ENCODE assay signal across 21 cellular contexts in genomic region chr12:57853864-57854556, GRCh38. TPM values are rescaled to one million over a fixed set of nuclear protein-coding genes. Genes with fewer than 3 reads are reported as not detected.
DNase-seq lines count a peak whose midpoint lies in the region; ATAC-seq and TF ChIP-seq lines count a peak whose summit lies in the region.
"Had no signal": no experiment of that assay in that cellular context is flagged by ENCODE, and none has a peak within 500 bp of the region (broad histone marks: within the 10 kb centered on the region; RNA-seq: fewer than 3 reads in every experiment).

No MANE protein-coding gene starts in this region.

- BruUV-seq in PC-3 (replicated peaks; lab: Mats Ljungman, UMichigan), result no TSS peak

- no peak for DNase-seq in activated CD4-positive, alpha-beta T cell treated with anti-CD3 and anti-CD28 coated beads for 36 hours
- no peak for DNase-seq in activated CD4-positive, alpha-beta T cell treated with anti-CD3 and anti-CD28 coated beads, Interleukin-2, amount 50 U/mL, for 4 hours
- DNase-seq in PC-3 (peak; percentile 21), NCI-H1436 treated with DMSO at 0.1 percent for 48 hours (lab: John Stamatoyannopoulos, UW) (no peak)
- no peak for DNase-seq in stimulated activated naive CD8-positive, alpha-beta T cell treated with anti-CD3 and anti-CD28 coated beads, Interleukin-15, amount 100 ng/mL, for 72 hours
- DNase-seq in CD8-positive, alpha-beta T cell, result no peak
- DNase-seq: activated CD4-positive, alpha-beta T cell treated with anti-CD3 and anti-CD28 coated beads, Interleukin-2, amount 10 ng/mL, durations not matched to agents 7 days and 5 days; activated T-cell treated with anti-CD3 and anti-CD28 coated beads, Interleukin-2, amount 50 U/mL, for 1 hour; C1 segment of cervical spinal cord; cerebellar nuclear complex; effector memory CD8-positive, alpha-beta T cell; mucosa of descending colon; NCI-H1105 treated with DMSO at 0.1 percent for 48 hours; NCI-H748 treated with DMSO at 0.1 percent for 48 hours; OCI-M1; T1000 had no signal

- no peaks in the 10 kb centered on the region for H3K4me1 ChIP-seq in PC-3 (ENCODE audit: insufficient read depth, low read length)
- H3K4me1 ChIP-seq in gastroesophageal sphincter, result peaks cover 0 to 35% (median 16%) of the 10 kb centered on the region in 3 donors
- H3K4me1 ChIP-seq in CD8-positive, alpha-beta T cell (ENCODE audit: insufficient read depth, low read length), result peaks cover 16% of the 10 kb centered on the region
- H3K4me1 ChIP-seq: HAP-1 had no signal

- H3K27ac Mint-ChIP-seq in activated CD4-positive, alpha-beta T cell treated with anti-CD3 and anti-CD28 coated beads for 36 hours, result no peak overlapping the region
- H3K27ac Mint-ChIP-seq in stimulated activated naive CD8-positive, alpha-beta T cell treated with anti-CD3 and anti-CD28 coated beads, Interleukin-15, amount 100 ng/mL, for 72 hours, result no peak overlapping the region
- no peak overlapping the region for H3K27ac Mint-ChIP-seq in CD8-positive, alpha-beta T cell
- H3K27ac Mint-ChIP-seq: activated CD4-positive, alpha-beta T cell treated with anti-CD3 and anti-CD28 coated beads, Interleukin-2, amount 10 ng/mL, durations not matched to agents 7 days and 5 days; effector memory CD8-positive, alpha-beta T cell had no signal

- H3K27me3 ChIP-seq in PC-3 (ENCODE audit: low read length), result no peaks in the 10 kb centered on the region
- no peaks in the 10 kb centered on the region for H3K27me3 ChIP-seq in gastroesophageal sphincter
- H3K27me3 ChIP-seq in CD8-positive, alpha-beta T cell (ENCODE audit: insufficient read depth, low read length), result no peaks in the 10 kb centered on the region

- TF ChIP-seq CTCF in PC-3 (conservative IDR thresholded peaks at IDR 0.05; ENCODE audit: low read depth, low read length), result no peak
- TF ChIP-seq CTCF in gastroesophageal sphincter (IDR thresholded peaks at IDR 0.05), result no peak
- TF ChIP-seq CTCF in CD8-positive, alpha-beta T cell (IDR thresholded peaks at IDR 0.05), result no peak

- H3K27ac ChIP-seq in PC-3 (ENCODE audit: low read length) (no peak overlapping the region), gastroesophageal sphincter (peak overlapping the region in 3 of 4 donors; percentile 89 to 93 (median 91))
- H3K27ac ChIP-seq in CD8-positive, alpha-beta T cell (ENCODE audit: low read depth, low read length), result no peak overlapping the region
- H3K27ac ChIP-seq: KMS-11 had no signal

- POLR2A ChIA-PET in activated CD4-positive, alpha-beta T cell treated with anti-CD3 and anti-CD28 coated beads for 36 hours (lab: Charles Lee), result no interaction called here
- POLR2A ChIA-PET in PC-3 (lab: Charles Lee; ENCODE audit: unreplicated experiment), result no interaction called here
- POLR2A ChIA-PET in CD8-positive, alpha-beta T cell (lab: Charles Lee), result interaction anchor here (1.4 to 3.6 kb wide), 2 partner anchors 10 to 17 kb away, joined by 5 to 13 read pairs; no protein-coding TSS in a partner anchor

- no peaks in the 10 kb centered on the region for H3K36me3 Mint-ChIP-seq in activated CD4-positive, alpha-beta T cell treated with anti-CD3 and anti-CD28 coated beads for 36 hours (ENCODE audit: low read depth)
- no peaks in the 10 kb centered on the region for H3K36me3 Mint-ChIP-seq in CD8-positive, alpha-beta T cell

- H3K9me3 ChIP-seq in PC-3 (ENCODE audit: low read length) (no peaks in the 10 kb centered on the region), gastroesophageal sphincter (no peaks in the 10 kb centered on the region)
- no peaks in the 10 kb centered on the region for H3K9me3 ChIP-seq in CD8-positive, alpha-beta T cell (ENCODE audit: low read length)
- H3K9me3 ChIP-seq: HAP-1, mucosa of descending colon had no signal

- no peaks in the 10 kb centered on the region for H3K79me2 ChIP-seq in PC-3 (ENCODE audit: low read length)

- CTCF ChIA-PET in activated CD4-positive, alpha-beta T cell treated with anti-CD3 and anti-CD28 coated beads for 36 hours (lab: Charles Lee), result interaction anchor here (0.6 to 1.6 kb wide), 7 partner anchors 8 to 136 kb away, joined by 3 to 4 read pairs (median 3); no protein-coding TSS in a partner anchor
- CTCF ChIA-PET in PC-3 (lab: Charles Lee), result no interaction called here
- CTCF ChIA-PET in CD8-positive, alpha-beta T cell (lab: Charles Lee), result interaction anchor here (0.8 to 1.3 kb wide), 4 partner anchors 11 to 97 kb away, joined by 3 to 5 read pairs (median 3); no protein-coding TSS in a partner anchor

- no peak overlapping the region for H3K4me3 Mint-ChIP-seq in activated CD4-positive, alpha-beta T cell treated with anti-CD3 and anti-CD28 coated beads for 36 hours
- H3K4me3 Mint-ChIP-seq in stimulated activated naive CD8-positive, alpha-beta T cell treated with anti-CD3 and anti-CD28 coated beads, Interleukin-15, amount 100 ng/mL, for 72 hours, result no peak overlapping the region
- H3K4me3 Mint-ChIP-seq in CD8-positive, alpha-beta T cell, result no peak overlapping the region
- H3K4me3 Mint-ChIP-seq: activated CD4-positive, alpha-beta T cell treated with anti-CD3 and anti-CD28 coated beads, Interleukin-2, amount 10 ng/mL, durations not matched to agents 7 days and 5 days; effector memory CD8-positive, alpha-beta T cell had no signal

- intact Hi-C loops in activated CD4-positive, alpha-beta T cell treated with anti-CD3 and anti-CD28 coated beads for 36 hours (cut with DNase I, micrococcal nuclease), result no loop called here
- intact Hi-C loops in PC-3 (cut with micrococcal nuclease), result no loop called here
- intact Hi-C loops in CD8-positive, alpha-beta T cell (cut with DNase I, micrococcal nuclease), result no loop called here

- ATAC-seq in activated CD4-positive, alpha-beta T cell treated with anti-CD3 and anti-CD28 coated beads for 36 hours, result peak; percentile 35
- ATAC-seq in PC-3 (no peak), gastroesophageal sphincter (no peak), HG02970 (IDR thresholded peaks at IDR 0.05; ENCODE audit: low FRiP score, unreplicated experiment) (no peak)
- peak; percentile 45 for ATAC-seq in stimulated activated naive CD8-positive, alpha-beta T cell treated with anti-CD3 and anti-CD28 coated beads, Interleukin-15, amount 100 ng/mL, for 72 hours
- ATAC-seq in CD8-positive, alpha-beta T cell, result no peak
- ATAC-seq: effector memory CD8-positive, alpha-beta T cell; mucosa of descending colon; SK-N-SH treated with all-trans-retinoic acid at 6 μM for 48 hours had no signal

- TF ChIP-seq POLR2A in gastroesophageal sphincter (IDR thresholded peaks at IDR 0.05), result no peak

- no peaks in the 10 kb centered on the region for H3K9me3 Mint-ChIP-seq in activated CD4-positive, alpha-beta T cell treated with anti-CD3 and anti-CD28 coated beads for 36 hours (ENCODE audit: low read depth)
- no peaks in the 10 kb centered on the region for H3K9me3 Mint-ChIP-seq in stimulated activated naive CD8-positive, alpha-beta T cell treated with anti-CD3 and anti-CD28 coated beads, Interleukin-15, amount 100 ng/mL, for 72 hours
- no peaks in the 10 kb centered on the region for H3K9me3 Mint-ChIP-seq in CD8-positive, alpha-beta T cell
- H3K9me3 Mint-ChIP-seq: activated CD4-positive, alpha-beta T cell treated with anti-CD3 and anti-CD28 coated beads, Interleukin-2, amount 10 ng/mL, durations not matched to agents 7 days and 5 days; effector memory CD8-positive, alpha-beta T cell had no signal

- H4K20me1 ChIP-seq in PC-3 (ENCODE audit: low read length), result no peaks in the 10 kb centered on the region

- H3K36me3 ChIP-seq in PC-3 (ENCODE audit: low read depth, low read length) (no peaks in the 10 kb centered on the region), gastroesophageal sphincter (no peaks in the 10 kb centered on the region)
- no peaks in the 10 kb centered on the region for H3K36me3 ChIP-seq in CD8-positive, alpha-beta T cell (ENCODE audit: insufficient read depth, low read length)
- H3K36me3 ChIP-seq: HAP-1 had no signal

- H3K4me1 Mint-ChIP-seq in activated CD4-positive, alpha-beta T cell treated with anti-CD3 and anti-CD28 coated beads for 36 hours, result peaks cover 30% of the 10 kb centered on the region
- peaks cover 54% of the 10 kb centered on the region for H3K4me1 Mint-ChIP-seq in stimulated activated naive CD8-positive, alpha-beta T cell treated with anti-CD3 and anti-CD28 coated beads, Interleukin-15, amount 100 ng/mL, for 72 hours
- peaks cover 18% of the 10 kb centered on the region for H3K4me1 Mint-ChIP-seq in CD8-positive, alpha-beta T cell (ENCODE audit: low read depth)

- no peak for TF ChIP-seq EP300 in gastroesophageal sphincter (IDR thresholded peaks at IDR 0.05)

- H3K9ac ChIP-seq in PC-3 (ENCODE audit: low read length), result no peak overlapping the region
- H3K9ac ChIP-seq: KMS-11 had no signal

- no peaks in the 10 kb centered on the region for H3F3A ChIP-seq in PC-3 (ENCODE audit: low read length, unreplicated experiment)

- no CpG with 5 or more reads among the region's 2 CpGs for WGBS in gastroesophageal sphincter (ENCODE audit: low coverage in 1 of 2), 2 donors

- no peak overlapping the region for H3K4me2 ChIP-seq in PC-3 (ENCODE audit: low read length)
- H3K4me2 ChIP-seq: KMS-11 had no signal

- H3K4me3 ChIP-seq in PC-3 (ENCODE audit: low read length) (no peak overlapping the region), gastroesophageal sphincter (no peak overlapping the region)
- H3K4me3 ChIP-seq in CD8-positive, alpha-beta T cell (ENCODE audit: low read depth, low read length), result no peak overlapping the region
- H3K4me3 ChIP-seq: HAP-1, mucosa of descending colon had no signal

- no peak overlapping the region for H2AFZ ChIP-seq in PC-3 (ENCODE audit: low read length)

- peaks cover 11% of the 10 kb centered on the region for H3K27me3 Mint-ChIP-seq in activated CD4-positive, alpha-beta T cell treated with anti-CD3 and anti-CD28 coated beads for 36 hours
- H3K27me3 Mint-ChIP-seq in stimulated activated naive CD8-positive, alpha-beta T cell treated with anti-CD3 and anti-CD28 coated beads, Interleukin-15, amount 100 ng/mL, for 72 hours, result peaks cover 20% of the 10 kb centered on the region
- peaks cover 18% of the 10 kb centered on the region for H3K27me3 Mint-ChIP-seq in CD8-positive, alpha-beta T cell (ENCODE audit: low read depth)

- H3K9me2 ChIP-seq in PC-3 (replicated peaks; ENCODE audit: low read length), result no peaks in the 10 kb centered on the region

RNA-seq across cellular contexts. Expression of gene CTDSP2, which starts 7.5 kb away (rescaled TPM):
- total RNA-seq in activated CD4-positive, alpha-beta T cell treated with anti-CD3 and anti-CD28 coated beads for 36 hours, result 10 to 100 TPM; 80.9 to 85.4 TPM
- total RNA-seq in PC-3 (2014; rRNA removed) (37.4 and 39.4 TPM in 2 replicates), gastroesophageal sphincter (100 to 1,000 TPM; 151 to 190 (median 170) TPM)
- 10 to 100 TPM; 68.1 to 70.5 TPM for total RNA-seq in CD8-positive, alpha-beta T cell

RNA-seq across cellular contexts. Expression of gene AVIL, which starts 35.5 kb away (rescaled TPM):
- total RNA-seq in activated CD4-positive, alpha-beta T cell treated with anti-CD3 and anti-CD28 coated beads for 36 hours, result under 1 TPM; 0.53 to 0.75 TPM
- 2.3 TPM in 1 of 2 replicates, not detected in the other for total RNA-seq in PC-3 (2014; rRNA removed)
- 1 to 10 TPM; 1.4 to 9.3 (median 2.3) TPM for total RNA-seq in gastroesophageal sphincter
- total RNA-seq in CD8-positive, alpha-beta T cell, result 1 to 10 TPM in 1 of 2 experiments, under 1 TPM in 1; 0.65 to 1.1 TPM

Comparison
In these comparisons a context has a peak if more than half of its experiments do, and no peak if none do; other contexts are left out.
1. ATAC-seq: peak in activated CD4-positive, alpha-beta T cell treated with anti-CD3 and anti-CD28 coated beads for 36 hours (single experiment) and stimulated activated naive CD8-positive, alpha-beta T cell treated with anti-CD3 and anti-CD28 coated beads, Interleukin-15, amount 100 ng/mL, for 72 hours (single experiment); none in PC-3 (single experiment), gastroesophageal sphincter (single experiment), CD8-positive, alpha-beta T cell (single experiment) and HG02970 (single experiment).
2. H3K27ac ChIP-seq: peak in gastroesophageal sphincter (3 of 4); none in PC-3 (single experiment) and CD8-positive, alpha-beta T cell (single experiment).